ENCODE assay signal across 19 cellular contexts in the genomic region with DNA sequence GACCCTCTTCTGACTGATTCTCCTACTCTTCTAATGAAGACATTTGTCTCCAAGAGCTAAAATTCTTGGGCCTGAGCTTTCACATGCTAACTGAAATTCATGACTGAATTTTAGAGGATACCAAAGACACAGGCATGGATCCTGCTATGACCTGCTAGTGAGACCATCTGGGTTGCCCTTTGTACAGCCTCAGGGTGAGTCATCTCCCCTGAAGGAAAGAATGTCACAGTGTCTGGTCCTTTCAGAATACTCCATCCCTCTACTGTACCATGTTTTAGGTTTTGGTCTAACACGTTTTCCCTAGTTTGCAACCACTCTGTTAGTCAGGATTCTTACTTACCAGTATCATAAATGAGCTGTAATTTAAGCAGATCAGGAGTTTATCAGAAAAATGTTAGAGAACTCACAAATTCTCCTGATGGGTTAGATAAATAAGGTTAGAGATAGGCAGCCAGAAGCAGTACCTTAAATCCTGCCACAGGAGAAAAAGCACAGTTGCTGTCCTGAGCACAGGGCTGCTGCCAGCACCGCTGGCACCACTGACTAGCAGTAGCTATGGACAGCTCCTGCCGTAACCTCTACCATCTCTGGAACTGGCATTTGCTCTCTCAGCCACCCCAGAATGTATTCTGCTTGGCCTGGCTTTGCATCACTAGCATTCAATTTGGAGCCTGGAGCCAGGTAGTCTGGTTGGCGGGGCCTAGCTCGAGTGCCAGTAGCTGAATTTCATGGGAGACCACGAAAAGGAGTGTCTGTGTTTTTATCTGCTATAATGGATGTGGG.
DNase-seq lines count a peak whose midpoint lies in the region; ATAC-seq, FAIRE-seq and TF ChIP-seq lines count a peak whose summit lies in the region.
"Had no signal": no experiment of that assay in that cellular context is flagged by ENCODE, and none has a peak within 500 bp of the region (broad histone marks: within the 10 kb centered on the region; RNA-seq: fewer than 3 reads in every experiment).

No MANE protein-coding gene starts in this region.

- H2AK5ac ChIP-seq in IMR-90 (ENCODE audit: low read depth, low read length): no peak overlapping the region

- H3K79me2 ChIP-seq in endothelial cell of umbilical vein (ENCODE audit: control insufficient read depth, insufficient read depth, low read length): no peaks in the 10 kb centered on the region

- DNase-seq in BE2C: peak; percentile 29
- DNase-seq in IMR-90: peak; percentile 63
- DNase-seq in endothelial cell of umbilical vein (ENCODE audit: low read depth, low spot score): no peak
- no peak for DNase-seq in effector CD8-positive, alpha-beta T cell (lab: John Stamatoyannopoulos, UW)
- DNase-seq in epidermal melanocyte (ENCODE audit: insufficient read length, low spot score): no peak
- DNase-seq in activated CD4-positive, alpha-beta T cell treated with anti-CD3 and anti-CD28 coated beads for 4 hours: no peak
- DNase-seq: amygdala; CD4-positive, alpha-beta T cell; endodermal cell; H9; left colon; NCI-H1092 treated with DMSO at 0.1 percent for 48 hours; NCI-H69; pancreas; stimulated activated CD4-positive, alpha-beta T cell treated with anti-CD3 and anti-CD28 coated beads, Interleukin-4, amount 100 ng/mL, for 24 hours; substantia nigra; T-cell had no signal

- no peak overlapping the region for H2BK20ac ChIP-seq in IMR-90 (ENCODE audit: low read depth, low read length)

- TF ChIP-seq POLR2A in IMR-90 (IDR thresholded peaks at IDR 0.05; ENCODE audit: low read depth, low read length) (no peak), endothelial cell of umbilical vein (IDR thresholded peaks at IDR 0.05; ENCODE audit: low read depth, low read length) (no peak)

- no peak overlapping the region for H3K56ac ChIP-seq in IMR-90 (ENCODE audit: extremely low read depth, insufficient read depth, low read length)

- in situ Hi-C loops in IMR-90 (cut with MboI; ENCODE audit: low sequenced_read_pairs): no loop called here

- H4K91ac ChIP-seq in IMR-90 (ENCODE audit: insufficient read depth, low read depth, low read length): no peak overlapping the region; the same call in 1 of the 2 replicates

- CTCF ChIA-PET in IMR-90 (lab: Yijun Ruan, JAX) (interaction anchor here (0.6 to 1.0 kb wide), 3 partner anchors 26 to 128 kb away, joined by 3 read pairs; a partner anchor contains a TSS), endothelial cell of umbilical vein (lab: Charles Lee) (interaction anchor here (0.7 to 2.1 kb wide), 3 partner anchors 10 to 160 kb away, joined by 3 to 6 read pairs (median 4); no protein-coding TSS in a partner anchor)

- peak; percentile 94 for ATAC-seq in IMR-90 (ENCODE audit: low read depth)
- no peak for ATAC-seq in HG03520 (IDR thresholded peaks at IDR 0.05; ENCODE audit: unreplicated experiment)
- ATAC-seq: left colon, pancreas, T-cell had no signal

- no peak overlapping the region for H3K18ac ChIP-seq in IMR-90 (ENCODE audit: low read depth, low read length)

- H3K14ac ChIP-seq in IMR-90 (replicated peaks; ENCODE audit: low read depth, low read length): no peak overlapping the region

- H3K79me1 ChIP-seq in IMR-90 (ENCODE audit: low read depth in 1 of 2, low read length in 2 of 2): peaks cover 22 to 44% of the 10 kb centered on the region in 2 experiments

- H2AK9ac ChIP-seq in IMR-90 (replicated peaks; ENCODE audit: low read depth, low read length, poor library complexity): no peak overlapping the region

- H3K9me3 ChIP-seq in BE2C: no peaks in the 10 kb centered on the region
- no peaks in the 10 kb centered on the region for H3K9me3 ChIP-seq in IMR-90 (ENCODE audit: control insufficient read depth, insufficient read depth, low read length)
- H3K9me3 ChIP-seq in endothelial cell of umbilical vein (replicated peaks; ENCODE audit: control insufficient read depth, insufficient read depth, low read length): no peaks in the 10 kb centered on the region
- H3K9me3 ChIP-seq in mesodermal cell (ENCODE audit: control insufficient read depth, low read length): no peaks in the 10 kb centered on the region
- H3K9me3 ChIP-seq: pancreas had no signal

- H3K4me1 ChIP-seq in BE2C (peaks cover 9% of the 10 kb centered on the region), IMR-90 (ENCODE audit: control insufficient read depth, insufficient read depth, low read length) (peaks cover 5% of the 10 kb centered on the region; the same call in 1 of the 2 replicates), endothelial cell of umbilical vein (ENCODE audit: control insufficient read depth, extremely low read depth, insufficient read depth, low read length) (peaks cover 6% of the 10 kb centered on the region), mesodermal cell (ENCODE audit: control insufficient read depth, insufficient read depth, low read length, poor library complexity, severe bottlenecking) (peaks cover 10% of the 10 kb centered on the region)

- H2BK5ac ChIP-seq in IMR-90 (ENCODE audit: low read depth, low read length, poor library complexity, severe bottlenecking): no peak overlapping the region

- H2BK120ac ChIP-seq in IMR-90 (ENCODE audit: low read depth, low read length): no peak overlapping the region

- POLR2A ChIA-PET in IMR-90 (lab: Charles Lee; ENCODE audit: unreplicated experiment) (no interaction called here), endothelial cell of umbilical vein (lab: Charles Lee) (interaction anchor here (0.6 kb wide), 1 partner anchor 428 kb away, joined by 5 read pairs; no protein-coding TSS in a partner anchor)

- H2BK15ac ChIP-seq in IMR-90 (ENCODE audit: low read depth, low read length): no peak overlapping the region

- H4K20me1 ChIP-seq in IMR-90 (ENCODE audit: insufficient read depth, low read length) (no peaks in the 10 kb centered on the region), endothelial cell of umbilical vein (replicated peaks; ENCODE audit: control insufficient read depth, extremely low read depth, insufficient read depth, low read length) (no peaks in the 10 kb centered on the region)

- TF ChIP-seq RAD21 in IMR-90 (IDR thresholded peaks at IDR 0.05; ENCODE audit: low read length): no peak

- H3K36me3 ChIP-seq in BE2C (peaks cover 18% of the 10 kb centered on the region), IMR-90 (ENCODE audit: control insufficient read depth, insufficient read depth, low read length) (peaks cover 2% of the 10 kb centered on the region; the same call in 1 of the 2 replicates), endothelial cell of umbilical vein (ENCODE audit: control insufficient read depth in 2 of 2, extremely low read depth in 1 of 2, insufficient read depth in 2 of 2, low read length in 2 of 2) (peaks cover 0 to 2% of the 10 kb centered on the region in 2 experiments), mesodermal cell (ENCODE audit: control insufficient read depth, insufficient read depth, low read length) (peaks cover 29% of the 10 kb centered on the region)

- H3K9ac ChIP-seq in IMR-90 (ENCODE audit: low read depth, low read length) (no peak overlapping the region), endothelial cell of umbilical vein (replicated peaks; ENCODE audit: extremely low read depth, insufficient read depth, low read length) (no peak overlapping the region)

- intact Hi-C loops in IMR-90 (cut with micrococcal nuclease) (no loop called here), endothelial cell of umbilical vein (cut with micrococcal nuclease) (no loop called here)

- H3K4ac ChIP-seq in IMR-90 (ENCODE audit: low read depth, low read length): no peak overlapping the region

- peaks cover 4% of the 10 kb centered on the region; the same call in 1 of the 2 replicates for H3K9me1 ChIP-seq in IMR-90 (ENCODE audit: insufficient read depth, low read length)
- H3K9me1 ChIP-seq in endothelial cell of umbilical vein (replicated peaks; ENCODE audit: control insufficient read depth, extremely low read depth, insufficient read depth, low read length): no peaks in the 10 kb centered on the region

- peak; percentile 67 for FAIRE-seq in endothelial cell of umbilical vein (lab: Jason Lieb, UNC)
- FAIRE-seq: pancreas had no signal

- H2AFZ ChIP-seq in IMR-90 (replicated peaks; ENCODE audit: low read length, poor library complexity) (no peak overlapping the region), endothelial cell of umbilical vein (ENCODE audit: low read depth, low read length) (no peak overlapping the region)

- H3K27me3 ChIP-seq in BE2C: no peaks in the 10 kb centered on the region
- no peaks in the 10 kb centered on the region for H3K27me3 ChIP-seq in IMR-90 (ENCODE audit: control insufficient read depth, insufficient read depth, low read length)
- H3K27me3 ChIP-seq in endothelial cell of umbilical vein (ENCODE audit: control insufficient read depth in 2 of 2, insufficient read depth in 2 of 2, low read length in 2 of 2): no peaks in the 10 kb centered on the region
- H3K27me3 ChIP-seq: pancreas had no signal

- no peak overlapping the region for H3K4me3 ChIP-seq in BE2C (ENCODE audit: low read depth, low read length)
- no peak overlapping the region for H3K4me3 ChIP-seq in IMR-90 (ENCODE audit: insufficient read depth, low read depth, low read length)
- H3K4me3 ChIP-seq in endothelial cell of umbilical vein (replicated peaks in 1 of 3; ENCODE audit: insufficient read depth in 1 of 3, low read depth in 1 of 3, low read length in 3 of 3): no peak overlapping the region
- no peak overlapping the region for H3K4me3 ChIP-seq in mesodermal cell (ENCODE audit: extremely low read depth, insufficient read depth, low read length, poor library complexity, severe bottlenecking)
- H3K4me3 ChIP-seq: pancreas had no signal

- H3K4me2 ChIP-seq in IMR-90 (ENCODE audit: low read depth, low read length): no peak overlapping the region
- H3K4me2 ChIP-seq in endothelial cell of umbilical vein (ENCODE audit: insufficient read depth, low read length): no peak overlapping the region

- no peak overlapping the region for H4K5ac ChIP-seq in IMR-90 (ENCODE audit: low read depth, low read length)

- dilution Hi-C loops in IMR-90 (cut with HindIII; ENCODE audit: low sequenced_read_pairs, unreplicated experiment) (no loop called here), endothelial cell of umbilical vein (cut with MboI; ENCODE audit: extremely low pct_ligation_motif_present, low sequenced_read_pairs) (no loop called here)

- BruUV-seq in IMR-90 (replicated peaks; lab: Mats Ljungman, UMichigan) (no TSS peak), endothelial cell of umbilical vein (replicated peaks; lab: Mats Ljungman, UMichigan) (no TSS peak)

- no peak overlapping the region for H3K27ac ChIP-seq in IMR-90 (ENCODE audit: insufficient read depth, low read length)
- H3K27ac ChIP-seq in endothelial cell of umbilical vein (ENCODE audit: insufficient read depth, low read depth, low read length): no peak overlapping the region
- peak overlapping the region; percentile 41 for H3K27ac ChIP-seq in mesodermal cell (ENCODE audit: low read depth, low read length, severe bottlenecking)
- H3K27ac ChIP-seq: pancreas had no signal

- no peak overlapping the region for H3K23ac ChIP-seq in IMR-90 (ENCODE audit: low read depth, low read length)

- no peak overlapping the region for H4K8ac ChIP-seq in IMR-90 (ENCODE audit: low read depth in 2 of 2, low read length in 2 of 2)

- TF ChIP-seq CTCF in BE2C (IDR thresholded peaks at IDR 0.05; ENCODE audit: low read depth, low read length): no peak
- TF ChIP-seq CTCF in IMR-90 (conservative IDR thresholded peaks at IDR 0.05; ENCODE audit: low read depth, low read length): no peak
- TF ChIP-seq CTCF in endothelial cell of umbilical vein (IDR thresholded peaks at IDR 0.05; ENCODE audit: extremely low read depth in 1 of 2, insufficient read depth in 1 of 2, low read depth in 1 of 2, low read length in 2 of 2): no peak

- WGBS in IMR-90 (ENCODE audit: extremely low coverage in 2 of 2, insufficient read length in 1 of 2), 2 experiments: 100% methylated on average over 3 of the region's 6 CpGs; no CpG with 5 or more reads in 1 of the 2 experiments
- WGBS in mesodermal cell (ENCODE audit: insufficient coverage in 2 of 2), 2 experiments: 95 to 100% methylated on average over 4 to 5 of the region's 6 CpGs

Comparison
In these comparisons a context has a peak if more than half of its experiments do, and no peak if none do; other contexts are left out.
1. DNase-seq: peak in BE2C (single experiment) and IMR-90 (single experiment); none in endothelial cell of umbilical vein (single experiment), effector CD8-positive, alpha-beta T cell (single experiment), epidermal melanocyte (single experiment) and activated CD4-positive, alpha-beta T cell treated with anti-CD3 and anti-CD28 coated beads for 4 hours (0 of 2).